In genomic region chr3:107443461-107443860, GRCh38 we compare ENCODE assay signal across 32 cellular contexts.
"Had no signal": no experiment of that assay in that cellular context is flagged by ENCODE, and none has a peak within 500 bp of the region (broad histone marks: within the 10 kb centered on the region; RNA-seq: fewer than 3 reads in every experiment).

No MANE protein-coding gene starts in this region.

- H3K36me3 ChIP-seq: adrenal gland, cardiac muscle cell, esophagus muscularis mucosa, gastrocnemius medialis, heart left ventricle had no signal

- H3K27me3 ChIP-seq: adrenal gland, body of pancreas, cardiac muscle cell, dorsolateral prefrontal cortex, esophagus muscularis mucosa, foreskin keratinocyte, gastrocnemius medialis, heart left ventricle had no signal

- H3K27ac ChIP-seq: adrenal gland, body of pancreas, cardiac muscle cell, coronary artery, dorsolateral prefrontal cortex, esophagus muscularis mucosa, foreskin keratinocyte, gastrocnemius medialis, heart left ventricle had no signal

- DNase-seq: activated CD4-positive, alpha-beta memory T cell treated with anti-CD3 and anti-CD28 coated beads for 36 hours; activated CD4-positive, alpha-beta T cell treated with anti-CD3 and anti-CD28 coated beads for 36 hours; activated CD4-positive, CD25-positive, alpha-beta regulatory T cell; activated CD4-positive, CD25-positive, alpha-beta regulatory T cell treated with anti-CD3 and anti-CD28 coated beads, Interleukin-2, amount 50 U/mL, for 72 hours; activated CD8-positive, alpha-beta memory T cell treated with anti-CD3 and anti-CD28 coated beads, Interleukin-2, amount 10 ng/mL, durations not matched to agents 7 days and 5 days; activated CD8-positive, alpha-beta memory T cell treated with anti-CD3 and anti-CD28 coated beads, Interleukin-2, amount 50 U/mL, for 4 hours; activated CD8-positive, alpha-beta T cell treated with anti-CD3 and anti-CD28 coated beads, Interleukin-2, amount 10 ng/mL, durations not matched to agents 7 days and 5 days; activated effector memory CD4-positive, alpha-beta T cell treated with anti-CD3 and anti-CD28 coated beads, Interleukin-2, amount 50 U/mL, for 16 hours; activated naive CD4-positive, alpha-beta T cell treated with anti-CD3 and anti-CD28 coated beads for 36 hours; activated naive CD8-positive, alpha-beta T cell treated with anti-CD3 and anti-CD28 coated beads for 36 hours; activated naive CD8-positive, alpha-beta T cell treated with anti-CD3 and anti-CD28 coated beads, Interleukin-2, amount 50 U/mL, for 24 hours; activated T-cell treated with anti-CD3 and anti-CD28 coated beads, Interleukin-2, amount 50 U/mL, for 1 hour; activated T-cell treated with anti-CD3 and anti-CD28 coated beads, Interleukin-2, amount 50 U/mL, for 48 hours; adrenal gland; amygdala; aorta; body of pancreas; central memory CD4-positive, alpha-beta T cell; cerebellar nuclear complex; dorsolateral prefrontal cortex; effector memory CD4-positive, alpha-beta T cell; endodermal cell; erythroblast; foreskin keratinocyte; gastrocnemius medialis; glutamatergic neuron; heart left ventricle; T-helper 17 cell; T1000 had no signal

- H3K4me3 ChIP-seq: adrenal gland, body of pancreas, cardiac muscle cell, coronary artery, dorsolateral prefrontal cortex, esophagus muscularis mucosa, gastrocnemius medialis, heart left ventricle had no signal

- H3K4me1 ChIP-seq: adrenal gland, body of pancreas, esophagus muscularis mucosa, foreskin keratinocyte, gastrocnemius medialis, heart left ventricle had no signal

- H3K9me3 ChIP-seq: adrenal gland, body of pancreas, esophagus muscularis mucosa, gastrocnemius medialis, heart left ventricle had no signal
